8 cellular contexts compared by ENCODE assay signal in genomic region chr9:95504053-95504963, GRCh38. TPM values are rescaled to one million over a fixed set of nuclear protein-coding genes. Genes with fewer than 3 reads are reported as not detected.
A peak's percentile ranks its signal among the peaks of the same experiment; 100 is the strongest.
DNase-seq lines count a peak whose midpoint lies in the region; ATAC-seq, FAIRE-seq and TF ChIP-seq lines count a peak whose summit lies in the region.

No MANE protein-coding gene starts in this region.

- POLR2A ChIA-PET in CD8-positive, alpha-beta T cell (lab: Charles Lee) = interaction anchor here (1.5 to 1.6 kb wide), 2 partner anchors 10 kb away, joined by 5 read pairs; no protein-coding TSS in a partner anchor
- POLR2A ChIA-PET in naive thymus-derived CD4-positive, alpha-beta T cell (lab: Charles Lee) = interaction anchor here (1.5 to 2.9 kb wide), 2 partner anchors 9 to 42 kb away, joined by 3 to 11 read pairs; no protein-coding TSS in a partner anchor

- no peak overlapping the region for H3K27ac ChIP-seq in CD8-positive, alpha-beta T cell (ENCODE audit: low read depth, low read length)
- H3K27ac ChIP-seq in coronary artery = peak overlapping the region in 1 of 2 donors; percentile 5
- no peak overlapping the region for H3K27ac ChIP-seq in naive thymus-derived CD4-positive, alpha-beta T cell (ENCODE audit: low read depth, low read length)

- no peak for ATAC-seq in CD8-positive, alpha-beta T cell
- no peak for ATAC-seq in naive thymus-derived CD4-positive, alpha-beta T cell
- no peak for ATAC-seq in GM21381 (IDR thresholded peaks at IDR 0.05; ENCODE audit: unreplicated experiment)
- no peak for ATAC-seq in GM18520 (IDR thresholded peaks at IDR 0.05; ENCODE audit: unreplicated experiment)

- intact Hi-C loops in CD8-positive, alpha-beta T cell (cut with DNase I, micrococcal nuclease) = loop anchor here in 1 of 2 experiments (1.0 kb wide), 1 partner anchor 10 kb away; no protein-coding TSS in a partner anchor
- intact Hi-C loops in naive thymus-derived CD4-positive, alpha-beta T cell (cut with micrococcal nuclease) = loop anchor here in 1 of 2 donors (10.0 kb wide), 1 partner anchor 910 kb away; the partner anchor contains the start of gene ZNF367

- no peak overlapping the region for H3K27ac Mint-ChIP-seq in CD8-positive, alpha-beta T cell
- H3K27ac Mint-ChIP-seq in naive thymus-derived CD4-positive, alpha-beta T cell = peak overlapping the region in 2 of 9 donors; percentile 32 to 66

- H3K27me3 Mint-ChIP-seq in CD8-positive, alpha-beta T cell (ENCODE audit: low read depth) = peaks cover 25% of the 10 kb centered on the region
- peaks cover 0 to 77% (median 3%) of the 10 kb centered on the region in 5 donors for H3K27me3 Mint-ChIP-seq in naive thymus-derived CD4-positive, alpha-beta T cell

- TF ChIP-seq POLR2A in GM12891 (IDR thresholded peaks at IDR 0.05; ENCODE audit: low read depth, low read length) = no peak

- H3K9me3 ChIP-seq in CD8-positive, alpha-beta T cell (ENCODE audit: low read length) = no peaks in the 10 kb centered on the region
- no peaks in the 10 kb centered on the region for H3K9me3 ChIP-seq in naive thymus-derived CD4-positive, alpha-beta T cell (ENCODE audit: control insufficient read depth in 2 of 3, low read length in 3 of 3)

- H3K4me1 ChIP-seq in CD8-positive, alpha-beta T cell (ENCODE audit: insufficient read depth, low read length) = peaks cover 32% of the 10 kb centered on the region
- H3K4me1 ChIP-seq in naive thymus-derived CD4-positive, alpha-beta T cell (ENCODE audit: control insufficient read depth in 2 of 2, insufficient read depth in 2 of 2, low read length in 2 of 2) = peaks cover 7 to 9% of the 10 kb centered on the region in 2 donors

- FAIRE-seq in GM12891 (lab: Jason Lieb, UNC) = no peak

- no peaks in the 10 kb centered on the region for H3K36me3 ChIP-seq in CD8-positive, alpha-beta T cell (ENCODE audit: insufficient read depth, low read length)
- no peaks in the 10 kb centered on the region for H3K36me3 ChIP-seq in naive thymus-derived CD4-positive, alpha-beta T cell (ENCODE audit: control insufficient read depth in 2 of 3, insufficient read depth in 3 of 3, low read length in 3 of 3)

- H3K36me3 Mint-ChIP-seq in CD8-positive, alpha-beta T cell = peaks cover 10% of the 10 kb centered on the region
- H3K36me3 Mint-ChIP-seq in naive thymus-derived CD4-positive, alpha-beta T cell = peaks cover 0 to 3% (median 0%) of the 10 kb centered on the region in 5 donors

- CTCF ChIA-PET in CD8-positive, alpha-beta T cell (lab: Charles Lee) = interaction anchor here (0.8 to 2.6 kb wide), 3 partner anchors 9 to 17 kb away, joined by 3 to 7 read pairs (median 3); no protein-coding TSS in a partner anchor
- CTCF ChIA-PET in naive thymus-derived CD4-positive, alpha-beta T cell (lab: Charles Lee) = interaction anchor here (0.7 kb wide), 1 partner anchor 185 kb away, joined by 3 read pairs; no protein-coding TSS in a partner anchor

- no peak for DNase-seq in CD8-positive, alpha-beta T cell
- DNase-seq in M059J (ENCODE audit: low read depth) (peak; percentile 69), coronary artery (ENCODE audit: low spot score) (no peak), GM12891 (ENCODE audit: insufficient read length, low spot score) (no peak)
- no peak for DNase-seq in naive thymus-derived CD4-positive, alpha-beta T cell
- no peak for DNase-seq in stimulated activated CD4-positive, alpha-beta T cell treated with anti-CD3 and anti-CD28 coated beads, Interleukin-12 subunit alpha, Interleukin-12 subunit beta, amount 100 ng/mL, for 4 hours

- H3K4me3 Mint-ChIP-seq in CD8-positive, alpha-beta T cell = peak overlapping the region; percentile 47
- peak overlapping the region; percentile 6 to 100 (median 88) for H3K4me3 Mint-ChIP-seq in naive thymus-derived CD4-positive, alpha-beta T cell

- H3K9me3 Mint-ChIP-seq in CD8-positive, alpha-beta T cell = no peaks in the 10 kb centered on the region
- peaks cover 0 to 5% (median 0%) of the 10 kb centered on the region in 11 donors for H3K9me3 Mint-ChIP-seq in naive thymus-derived CD4-positive, alpha-beta T cell

- H3K4me1 Mint-ChIP-seq in CD8-positive, alpha-beta T cell (ENCODE audit: low read depth) = peaks cover 54% of the 10 kb centered on the region
- H3K4me1 Mint-ChIP-seq in naive thymus-derived CD4-positive, alpha-beta T cell = peaks cover 19 to 48% (median 46%) of the 10 kb centered on the region in 7 donors

- no peak overlapping the region for H3K4me3 ChIP-seq in CD8-positive, alpha-beta T cell (ENCODE audit: low read depth, low read length)
- H3K4me3 ChIP-seq in coronary artery = peak overlapping the region; percentile 41
- H3K4me3 ChIP-seq in naive thymus-derived CD4-positive, alpha-beta T cell (ENCODE audit: low read length) = no peak overlapping the region

- TF ChIP-seq CTCF in CD8-positive, alpha-beta T cell (IDR thresholded peaks at IDR 0.05) = no peak
- no peak for TF ChIP-seq CTCF in coronary artery (IDR thresholded peaks at IDR 0.05)

- no peaks in the 10 kb centered on the region for H3K27me3 ChIP-seq in CD8-positive, alpha-beta T cell (ENCODE audit: insufficient read depth, low read length)
- H3K27me3 ChIP-seq in naive thymus-derived CD4-positive, alpha-beta T cell (ENCODE audit: control insufficient read depth in 2 of 2, insufficient read depth in 2 of 2, low read length in 2 of 2) = no peaks in the 10 kb centered on the region

TF ChIP-seq in GM12891, 5 proteins besides CTCF, POLR2A, EP300 and RAD21:
- no peak for TF ChIP-seq PAX5 (IDR thresholded peaks at IDR 0.05; ENCODE audit: insufficient read depth, low read length, severe bottlenecking)
- no peak for TF ChIP-seq TAF1 (IDR thresholded peaks at IDR 0.05; ENCODE audit: low read depth, low read length)
- no peak for TF ChIP-seq POLR2AphosphoS5 (IDR thresholded peaks at IDR 0.05; ENCODE audit: low read depth, low read length)

RNA-seq across cellular contexts. Expression of gene PTCH1, which starts 12.5 kb away (rescaled TPM):
- total RNA-seq in CD8-positive, alpha-beta T cell = 10 to 100 TPM; 11.8 to 13.7 TPM
- 3.3 and 9.4 TPM in 2 replicates for total RNA-seq in M059J (2014; rRNA removed; shearing (Covaris generic))
- total RNA-seq in naive thymus-derived CD4-positive, alpha-beta T cell = 10 to 100 TPM in 4 of 5 experiments, 1 to 10 TPM in 1; 5.7 to 28.9 (median 23.5) TPM
- 10 to 100 TPM in 1 of 2 donors, 1 to 10 TPM in 1; 9.7 to 10.2 TPM for polyA plus RNA-seq in naive thymus-derived CD4-positive, alpha-beta T cell
- polyA plus RNA-seq in GM12891 (2012; ENCODE audit: low read depth, missing spikeins) = 2.7 TPM
